11 cellular contexts compared by ENCODE assay signal in the genomic region with DNA sequence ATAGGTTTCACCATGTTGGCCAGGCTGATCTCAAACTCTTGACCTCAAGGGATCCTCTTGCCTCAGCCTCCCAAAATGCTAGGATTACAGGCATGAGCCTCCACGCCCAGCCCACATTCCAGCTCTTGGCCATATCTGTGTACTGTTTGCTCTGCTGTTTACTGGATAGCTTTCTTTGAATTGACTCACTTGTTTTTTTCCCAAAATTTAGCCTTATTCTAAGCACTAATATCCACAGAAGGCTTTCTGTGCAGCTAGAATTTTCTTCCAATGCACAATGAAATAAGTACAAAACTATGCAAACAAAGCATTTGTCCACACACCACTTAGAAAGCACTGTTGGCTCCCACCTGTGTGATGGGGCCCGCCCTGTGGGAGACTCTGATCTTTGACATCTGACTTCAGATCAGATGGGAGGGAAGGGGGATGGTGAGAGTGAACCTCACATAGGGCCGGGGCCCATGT.
DNase-seq lines count a peak whose midpoint lies in the region; ATAC-seq, FAIRE-seq and TF ChIP-seq lines count a peak whose summit lies in the region.
"Had no signal": no experiment of that assay in that cellular context is flagged by ENCODE, and none has a peak within 500 bp of the region (broad histone marks: within the 10 kb centered on the region; RNA-seq: fewer than 3 reads in every experiment).

No MANE protein-coding gene starts in this region.

- DNase-seq in HepG2 (ENCODE audit: low spot score): peak; percentile 91
- DNase-seq in right lobe of liver: no peak
- peak; percentile 35 to 76 for DNase-seq in PC-9
- peak; percentile 35 for DNase-seq in iris pigment epithelial cell (ENCODE audit: low read depth)
- DNase-seq in vagina (ENCODE audit: extremely low spot score in 2 of 2): no peak
- no peak for DNase-seq in activated CD4-positive, alpha-beta T cell treated with anti-CD3 and anti-CD28 coated beads, Interleukin-2, amount 50 U/mL, for 4 hours
- DNase-seq in HTR-8/SVneo (ENCODE audit: insufficient read length, low spot score): no peak
- DNase-seq: activated B cell treated with CpG ODN at 0.5 μM for 24 hours, SW 1271 had no signal

- POLR2A ChIA-PET in HepG2 (lab: Yijun Ruan, JAX) (interaction anchor here (0.6 to 1.8 kb wide), 5 partner anchors 61 to 895 kb away, joined by 3 to 11 read pairs (median 6); a partner anchor contains a TSS), PC-9 (lab: Charles Lee; ENCODE audit: unreplicated experiment) (interaction anchor here (0.6 to 0.7 kb wide), 2 partner anchors 10 to 811 kb away, joined by 4 read pairs; no protein-coding TSS in a partner anchor)

- H4K20me1 ChIP-seq in HepG2 (ENCODE audit: insufficient read depth, low read length) (no peaks in the 10 kb centered on the region), PC-9 (ENCODE audit: insufficient read depth) (no peaks in the 10 kb centered on the region)

- H3K36me3 ChIP-seq in HepG2 (replicated peaks in 1 of 2; ENCODE audit: control insufficient read depth in 1 of 2, insufficient read depth in 2 of 2, low read length in 2 of 2): peaks cover 4 to 7% of the 10 kb centered on the region in 2 experiments; a peak in 3 of 5 replicates
- H3K36me3 ChIP-seq in right lobe of liver: no peaks in the 10 kb centered on the region
- H3K36me3 ChIP-seq in PC-9 (ENCODE audit: low read depth): no peaks in the 10 kb centered on the region
- H3K36me3 ChIP-seq in vagina: peaks cover 0 to 7% of the 10 kb centered on the region in 2 donors

- WGBS in HepG2 (ENCODE audit: low lambda C conversion rate): 15% methylated on average over 3 of the region's 3 CpGs
- 83% methylated on average over 1 of the region's 3 CpGs for WGBS in right lobe of liver (ENCODE audit: insufficient coverage, low coverage, low lambda C conversion rate, missing lambda C conversion rate)

- H3F3A ChIP-seq in PC-9 (ENCODE audit: insufficient read depth, low read depth): peaks cover 16% of the 10 kb centered on the region; the same call in 1 of the 2 replicates

- H3K9me2 ChIP-seq in PC-9 (ENCODE audit: insufficient read depth): no peaks in the 10 kb centered on the region

- ATAC-seq in HepG2 (peak; percentile 93), right lobe of liver (no peak), GM18505 (IDR thresholded peaks at IDR 0.05; ENCODE audit: unreplicated experiment) (no peak)

- H3K9me3 ChIP-seq in HepG2 (ENCODE audit: low read length) (no peaks in the 10 kb centered on the region), right lobe of liver (no peaks in the 10 kb centered on the region), PC-9 (ENCODE audit: insufficient read depth, low read depth) (no peaks in the 10 kb centered on the region), vagina (no peaks in the 10 kb centered on the region)

- H3K9ac ChIP-seq in HepG2 (ENCODE audit: insufficient read depth, low read depth, low read length): no peak overlapping the region

- H3K4me2 ChIP-seq in HepG2 (ENCODE audit: low read depth, low read length) (peak overlapping the region; percentile 33), PC-9 (peak overlapping the region; percentile 62)

- TF ChIP-seq RAD21 in HepG2 (CRISPR knock-in tag; IDR thresholded peaks at IDR 0.05): no peak

- H3K79me2 ChIP-seq in HepG2 (ENCODE audit: insufficient read depth, low read length) (no peaks in the 10 kb centered on the region), PC-9 (ENCODE audit: low read depth) (no peaks in the 10 kb centered on the region)

- no peak overlapping the region for H3K4me3 ChIP-seq in HepG2 (replicated peaks in 1 of 3; ENCODE audit: insufficient read depth in 1 of 3, low read depth in 2 of 3, low read length in 3 of 3)
- H3K4me3 ChIP-seq in right lobe of liver: no peak overlapping the region
- no peak overlapping the region for H3K4me3 ChIP-seq in PC-9
- H3K4me3 ChIP-seq in vagina: no peak overlapping the region
- H3K4me3 ChIP-seq: lung had no signal

- in situ Hi-C loops in HepG2 (cut with HindIII; ENCODE audit: extremely low pct_ligation_motif_present, low pct_unique_long_range_greater_than_20kb): no loop called here

- no peaks in the 10 kb centered on the region for H3K27me3 ChIP-seq in HepG2 (ENCODE audit: control insufficient read depth in 1 of 2, insufficient read depth in 2 of 2, low read length in 2 of 2)
- H3K27me3 ChIP-seq in right lobe of liver: no peaks in the 10 kb centered on the region
- H3K27me3 ChIP-seq in PC-9 (ENCODE audit: insufficient read depth, low read depth): no peaks in the 10 kb centered on the region
- H3K27me3 ChIP-seq in vagina: no peaks in the 10 kb centered on the region

- BruUV-seq in HepG2 (replicated peaks; lab: Mats Ljungman, UMichigan) (no TSS peak), PC-9 (replicated peaks; lab: Mats Ljungman, UMichigan) (no TSS peak)

- no peak overlapping the region for H2AFZ ChIP-seq in HepG2 (ENCODE audit: low read length)
- H2AFZ ChIP-seq in PC-9: no peak overlapping the region

- TF ChIP-seq POLR2A in HepG2 (IDR thresholded peaks at IDR 0.05; ENCODE audit: insufficient read depth in 1 of 2, low read depth in 2 of 2, low read length in 2 of 2): no peak
- TF ChIP-seq POLR2A in right lobe of liver (IDR thresholded peaks at IDR 0.05): no peak
- no peak for TF ChIP-seq POLR2A in vagina (IDR thresholded peaks at IDR 0.05)
- TF ChIP-seq POLR2A in GM18505 (IDR thresholded peaks at IDR 0.05; ENCODE audit: borderline replicate concordance, extremely low read depth, insufficient read depth, insufficient read length): no peak

- intact Hi-C loops in HepG2 (cut with micrococcal nuclease; ENCODE audit: unreplicated experiment): no loop called here
- intact Hi-C loops in right lobe of liver (cut with DNase I): no loop called here
- intact Hi-C loops in PC-9 (cut with micrococcal nuclease; ENCODE audit: unreplicated experiment): loop anchor here (1.0 to 2.0 kb wide), 2 partner anchors 22 to 24 kb away; no protein-coding TSS in a partner anchor
- intact Hi-C loops in vagina (cut with DNase I): no loop called here

- TF ChIP-seq CTCF in HepG2 (CRISPR knock-in tag; IDR thresholded peaks at IDR 0.05) (no peak), right lobe of liver (IDR thresholded peaks at IDR 0.05) (no peak), PC-9 (conservative IDR thresholded peaks at IDR 0.05) (no peak), vagina (IDR thresholded peaks at IDR 0.05) (no peak)

- CTCF ChIA-PET in HepG2 (lab: Yijun Ruan, JAX; ENCODE audit: low intra/inter-chr PET ratio, low total read pairs): no interaction called here
- CTCF ChIA-PET in PC-9 (lab: Charles Lee): interaction anchor here (0.7 to 1.2 kb wide), 2 partner anchors 33 to 146 kb away, joined by 3 to 6 read pairs; no protein-coding TSS in a partner anchor

- peak; percentile 75 for FAIRE-seq in HepG2 (lab: Jason Lieb, UNC)
- FAIRE-seq in HTR-8/SVneo (lab: Jason Lieb, UNC): no peak

- TF ChIP-seq EP300 in HepG2 (IDR thresholded peaks at IDR 0.05; ENCODE audit: low read depth in 2 of 2, low read length in 2 of 2) (peak in 1 of 2 experiments; percentile 50; a peak in 2 of 4 replicates), HepG2 (CRISPR knock-in tag; IDR thresholded peaks at IDR 0.05; ENCODE audit: borderline replicate concordance) (no peak)

- H3K4me1 ChIP-seq in HepG2 (ENCODE audit: insufficient read depth, low read length) (peaks cover 22% of the 10 kb centered on the region), right lobe of liver (no peaks in the 10 kb centered on the region), PC-9 (replicated peaks; ENCODE audit: insufficient read depth) (peaks cover 28% of the 10 kb centered on the region), vagina (peaks cover 13% of the 10 kb centered on the region)

- H3K27ac ChIP-seq in HepG2 (ENCODE audit: extremely low read length, insufficient read depth, low read length): no peak overlapping the region
- no peak overlapping the region for H3K27ac ChIP-seq in right lobe of liver
- H3K27ac ChIP-seq in PC-9: peak overlapping the region; percentile 61
- H3K27ac ChIP-seq in vagina: peak overlapping the region; percentile 59

TF ChIP-seq in HepG2, 621 proteins besides CTCF, POLR2A, EP300 and RAD21 (continues in another document):
- TF ChIP-seq ZNF33B (CRISPR knock-in tag; IDR thresholded peaks at IDR 0.05): no peak
- TF ChIP-seq, protein P1, sequence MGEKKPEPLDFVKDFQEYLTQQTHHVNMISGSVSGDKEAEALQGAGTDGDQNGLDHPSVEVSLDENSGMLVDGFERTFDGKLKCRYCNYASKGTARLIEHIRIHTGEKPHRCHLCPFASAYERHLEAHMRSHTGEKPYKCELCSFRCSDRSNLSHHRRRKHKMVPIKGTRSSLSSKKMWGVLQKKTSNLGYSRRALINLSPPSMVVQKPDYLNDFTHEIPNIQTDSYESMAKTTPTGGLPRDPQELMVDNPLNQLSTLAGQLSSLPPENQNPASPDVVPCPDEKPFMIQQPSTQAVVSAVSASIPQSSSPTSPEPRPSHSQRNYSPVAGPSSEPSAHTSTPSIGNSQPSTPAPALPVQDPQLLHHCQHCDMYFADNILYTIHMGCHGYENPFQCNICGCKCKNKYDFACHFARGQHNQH (CRISPR knock-in tag; IDR thresholded peaks at IDR 0.05): no peak
- no peak for TF ChIP-seq HNRNPL (IDR thresholded peaks at IDR 0.05; ENCODE audit: low read depth, low read length)
- peak; percentile 86 for TF ChIP-seq TEAD3 (CRISPR knock-in tag; optimal IDR thresholded peaks at IDR 0.05; ENCODE audit: borderline replicate concordance)
- TF ChIP-seq ZNF331 (CRISPR knock-in tag; IDR thresholded peaks at IDR 0.05): peak; percentile 45; the same call in 1 of the 2 replicates
- no peak for TF ChIP-seq ZNF562 (CRISPR knock-in tag; IDR thresholded peaks at IDR 0.05; ENCODE audit: borderline replicate concordance)
- peak; percentile 72 for TF ChIP-seq ZEB1 (IDR thresholded peaks at IDR 0.05; ENCODE audit: insufficient replicate concordance, low read depth)
- TF ChIP-seq MAZ (IDR thresholded peaks at IDR 0.05; ENCODE audit: borderline replicate concordance, low read depth, low read length): no peak
- TF ChIP-seq MAZ (CRISPR knock-in tag; IDR thresholded peaks at IDR 0.05; ENCODE audit: low read depth): no peak
- TF ChIP-seq ZNF101 (CRISPR knock-in tag; IDR thresholded peaks at IDR 0.05; ENCODE audit: borderline replicate concordance, low read depth): no peak
- TF ChIP-seq REPIN1 (CRISPR knock-in tag; IDR thresholded peaks at IDR 0.05; ENCODE audit: borderline replicate concordance, low read depth): no peak
- TF ChIP-seq GATAD2A (CRISPR knock-in tag; IDR thresholded peaks at IDR 0.05): peak; percentile 72
- TF ChIP-seq ERF (CRISPR knock-in tag; IDR thresholded peaks at IDR 0.05): no peak

Comparison
In these comparisons a context has a peak if more than half of its experiments do, and no peak if none do; other contexts are left out.
1. DNase-seq: peak in HepG2 (single experiment), PC-9 (2 of 2) and iris pigment epithelial cell (single experiment); none in right lobe of liver (0 of 3), vagina (0 of 2), activated CD4-positive, alpha-beta T cell treated with anti-CD3 and anti-CD28 coated beads, Interleukin-2, amount 50 U/mL, for 4 hours (0 of 2) and HTR-8/SVneo (single experiment).
2. H3K27ac ChIP-seq: peak in PC-9 (single experiment) and vagina (single experiment); none in HepG2 (single experiment) and right lobe of liver (0 of 3).